In genomic region chr12:61915420-61915819, GRCh38 we compare ENCODE assay signal across 21 cellular contexts.
"Had no signal": no experiment of that assay in that cellular context is flagged by ENCODE, and none has a peak within 500 bp of the region (broad histone marks: within the 10 kb centered on the region; RNA-seq: fewer than 3 reads in every experiment).

No MANE protein-coding gene starts in this region.

- H3K36me3 Mint-ChIP-seq: immature natural killer cell, naive B cell, neural progenitor cell had no signal

- H3K9me3 Mint-ChIP-seq: activated CD4-positive, alpha-beta memory T cell treated with anti-CD3 and anti-CD28 coated beads, Interleukin-2, amount 10 ng/mL, durations not matched to agents 7 days and 5 days; activated CD4-positive, alpha-beta T cell treated with anti-CD3 and anti-CD28 coated beads, Interleukin-2, amount 10 ng/mL, durations not matched to agents 24 days and 14 days; activated naive CD4-positive, alpha-beta T cell treated with anti-CD3 and anti-CD28 coated beads for 36 hours; activated T-cell treated with anti-CD3 and anti-CD28 coated beads, Interleukin-2, amount 50 U/mL, for 72 hours; endodermal cell; neural progenitor cell had no signal

- H3K4me3 Mint-ChIP-seq: activated CD4-positive, alpha-beta memory T cell treated with anti-CD3 and anti-CD28 coated beads, Interleukin-2, amount 10 ng/mL, durations not matched to agents 7 days and 5 days; activated CD4-positive, alpha-beta T cell treated with anti-CD3 and anti-CD28 coated beads, Interleukin-2, amount 10 ng/mL, durations not matched to agents 24 days and 14 days; activated naive CD4-positive, alpha-beta T cell treated with anti-CD3 and anti-CD28 coated beads for 36 hours; activated T-cell treated with anti-CD3 and anti-CD28 coated beads, Interleukin-2, amount 50 U/mL, for 72 hours; endodermal cell; immature natural killer cell; naive B cell; neural progenitor cell had no signal

- DNase-seq: activated CD4-positive, alpha-beta memory T cell treated with anti-CD3 and anti-CD28 coated beads, Interleukin-2, amount 10 ng/mL, durations not matched to agents 7 days and 5 days; activated CD4-positive, alpha-beta T cell treated with anti-CD3 and anti-CD28 coated beads, Interleukin-2, amount 10 ng/mL, durations not matched to agents 24 days and 14 days; activated effector memory CD4-positive, alpha-beta T cell treated with Interleukin-2 at 50 U/mL for 16 hours; activated naive CD4-positive, alpha-beta T cell treated with anti-CD3 and anti-CD28 coated beads for 36 hours; activated T-cell treated with anti-CD3 and anti-CD28 coated beads, Interleukin-2, amount 50 U/mL, for 72 hours; anterior cingulate cortex; cortex of kidney; endodermal cell; foreskin fibroblast; heart right ventricle; immature natural killer cell; naive B cell; retina; stimulated activated CD4-positive, alpha-beta T cell treated with anti-CD3 and anti-CD28 coated beads, Interleukin-4, amount 100 ng/mL, for 24 hours; stimulated activated naive CD8-positive, alpha-beta T cell treated with anti-CD3 and anti-CD28 coated beads, Interleukin-15, Interleukin-2, amounts not matched to agents 100 U/mL and 50 U/mL, for 24 hours had no signal

- H3K4me3 ChIP-seq: body of pancreas, cardiac muscle cell, heart right ventricle, neural progenitor cell had no signal

- H2AFZ ChIP-seq: neural progenitor cell had no signal

- H3K9ac ChIP-seq: neural progenitor cell had no signal

- H3K27ac ChIP-seq: body of pancreas, cardiac muscle cell, heart right ventricle, neural progenitor cell, VCaP had no signal

- H3K27ac Mint-ChIP-seq: activated CD4-positive, alpha-beta memory T cell treated with anti-CD3 and anti-CD28 coated beads, Interleukin-2, amount 10 ng/mL, durations not matched to agents 7 days and 5 days; activated CD4-positive, alpha-beta T cell treated with anti-CD3 and anti-CD28 coated beads, Interleukin-2, amount 10 ng/mL, durations not matched to agents 24 days and 14 days; activated naive CD4-positive, alpha-beta T cell treated with anti-CD3 and anti-CD28 coated beads for 36 hours; activated T-cell treated with anti-CD3 and anti-CD28 coated beads, Interleukin-2, amount 50 U/mL, for 72 hours; endodermal cell; immature natural killer cell; naive B cell; neural progenitor cell; progenitor cell of endocrine pancreas had no signal

- H3K27me3 Mint-ChIP-seq: activated CD4-positive, alpha-beta memory T cell treated with anti-CD3 and anti-CD28 coated beads, Interleukin-2, amount 10 ng/mL, durations not matched to agents 7 days and 5 days; activated CD4-positive, alpha-beta T cell treated with anti-CD3 and anti-CD28 coated beads, Interleukin-2, amount 10 ng/mL, durations not matched to agents 24 days and 14 days; naive B cell; progenitor cell of endocrine pancreas had no signal

- H3K27me3 ChIP-seq: body of pancreas, cardiac muscle cell, heart right ventricle, neural progenitor cell had no signal

- H3K36me3 ChIP-seq: cardiac muscle cell, heart right ventricle, neural progenitor cell had no signal

- H3K4me1 Mint-ChIP-seq: activated CD4-positive, alpha-beta memory T cell treated with anti-CD3 and anti-CD28 coated beads, Interleukin-2, amount 10 ng/mL, durations not matched to agents 7 days and 5 days; activated CD4-positive, alpha-beta T cell treated with anti-CD3 and anti-CD28 coated beads, Interleukin-2, amount 10 ng/mL, durations not matched to agents 24 days and 14 days; endodermal cell; immature natural killer cell; naive B cell; neural progenitor cell had no signal

- ATAC-seq: activated CD4-positive, CD25-positive, alpha-beta regulatory T cell treated with anti-CD3 and anti-CD28 coated beads, Interleukin-2, amount 50 U/mL, for 24 hours; activated T-cell treated with anti-CD3 and anti-CD28 coated beads, Interleukin-2, amount 50 U/mL, for 72 hours; body of pancreas; stimulated activated naive CD8-positive, alpha-beta T cell treated with anti-CD3 and anti-CD28 coated beads, Interleukin-15, Interleukin-2, amounts not matched to agents 100 U/mL and 50 U/mL, for 24 hours had no signal

- H3K4me1 ChIP-seq: body of pancreas, heart right ventricle, neural progenitor cell had no signal

- H3K4me2 ChIP-seq: neural progenitor cell had no signal

- H3K9me3 ChIP-seq: body of pancreas had no signal
